In genomic region chr3:73766599-73767378, GRCh38 we compare ENCODE assay signal across 9 cellular contexts.
DNase-seq lines count a peak whose midpoint lies in the region; ATAC-seq and TF ChIP-seq lines count a peak whose summit lies in the region.
"Had no signal": no experiment of that assay in that cellular context is flagged by ENCODE, and none has a peak within 500 bp of the region (broad histone marks: within the 10 kb centered on the region; RNA-seq: fewer than 3 reads in every experiment).

No MANE protein-coding gene starts in this region.

- peaks cover 12% of the 10 kb centered on the region for H3K9me3 Mint-ChIP-seq in mesothelial cell of epicardium

- no peaks in the 10 kb centered on the region for H3K9me2 ChIP-seq in Loucy (replicated peaks; ENCODE audit: low read depth, low read length)

- no peaks in the 10 kb centered on the region for H4K20me1 ChIP-seq in Loucy (ENCODE audit: insufficient read depth, low read length, poor library complexity, severe bottlenecking)

- no peaks in the 10 kb centered on the region for H3K27me3 ChIP-seq in Loucy (ENCODE audit: insufficient read depth, low read length, poor library complexity, severe bottlenecking)
- H3K27me3 ChIP-seq in upper lobe of left lung = no peaks in the 10 kb centered on the region

- no peak for TF ChIP-seq POLR2A in upper lobe of left lung (IDR thresholded peaks at IDR 0.05)

- no peaks in the 10 kb centered on the region for H3F3A ChIP-seq in Loucy (ENCODE audit: low read depth)

- peak overlapping the region; percentile 72 for H3K4me2 ChIP-seq in Loucy (ENCODE audit: low read depth, low read length, poor library complexity, severe bottlenecking)

- 51 to 55% methylated on average over 7 of the region's 7 CpGs for WGBS in upper lobe of left lung, 2 donors

- TF ChIP-seq EP300 in upper lobe of left lung (IDR thresholded peaks at IDR 0.05) = no peak

- H3K4me1 ChIP-seq in Loucy (ENCODE audit: insufficient read depth, low read length, poor library complexity, severe bottlenecking) = peaks cover 9% of the 10 kb centered on the region
- no peaks in the 10 kb centered on the region for H3K4me1 ChIP-seq in upper lobe of left lung

- peaks cover 22% of the 10 kb centered on the region for H3K4me1 Mint-ChIP-seq in mesothelial cell of epicardium

- peak overlapping the region; percentile 67 for H3K4me3 ChIP-seq in Loucy (ENCODE audit: low read length, poor library complexity, severe bottlenecking)
- peak overlapping the region; percentile 64 for H3K4me3 ChIP-seq in coronary artery
- H3K4me3 ChIP-seq in upper lobe of left lung = peak overlapping the region in 2 of 4 donors; percentile 2 to 7

- no peak for TF ChIP-seq CTCF in Loucy (conservative IDR thresholded peaks at IDR 0.05; ENCODE audit: low read length)
- no peak for TF ChIP-seq CTCF in coronary artery (IDR thresholded peaks at IDR 0.05)
- no peak for TF ChIP-seq CTCF in mesothelial cell of epicardium (IDR thresholded peaks at IDR 0.05; ENCODE audit: unreplicated experiment)
- TF ChIP-seq CTCF in upper lobe of left lung (IDR thresholded peaks at IDR 0.05) = no peak

- H3K9ac ChIP-seq in Loucy (ENCODE audit: low read depth, low read length, poor library complexity, severe bottlenecking) = peak overlapping the region; percentile 19

- ATAC-seq in upper lobe of left lung (ENCODE audit: low FRiP score in 2 of 2) = peak; percentile 44 to 82
- ATAC-seq in GM19023 (IDR thresholded peaks at IDR 0.05; ENCODE audit: unreplicated experiment) = no peak

- H2AFZ ChIP-seq in Loucy (ENCODE audit: low read length) = peak overlapping the region; percentile 93

- no peaks in the 10 kb centered on the region for H3K79me2 ChIP-seq in Loucy (ENCODE audit: insufficient read depth, low read length)

- H3K27ac Mint-ChIP-seq in mesothelial cell of epicardium = peak overlapping the region; percentile 45

- DNase-seq in coronary artery (ENCODE audit: low spot score) (no peak), mesothelial cell of epicardium (ENCODE audit: low spot score in 2 of 2, unreplicated experiment in 2 of 2) (no peak), upper lobe of left lung (no peak), NCI-H2081 (lab: John Stamatoyannopoulos, UW) (no peak), SW 1271 (lab: John Stamatoyannopoulos, UW) (no peak), amygdala (lab: John Stamatoyannopoulos, UW) (no peak)
- DNase-seq: NCI-H187 had no signal

- no peak overlapping the region for H3K4me3 Mint-ChIP-seq in mesothelial cell of epicardium

- H3K36me3 ChIP-seq in Loucy (ENCODE audit: insufficient read depth, low read length) = no peaks in the 10 kb centered on the region
- H3K36me3 ChIP-seq in upper lobe of left lung = no peaks in the 10 kb centered on the region

- no peaks in the 10 kb centered on the region for H3K27me3 Mint-ChIP-seq in mesothelial cell of epicardium (ENCODE audit: low read depth)

- no peaks in the 10 kb centered on the region for H3K36me3 Mint-ChIP-seq in mesothelial cell of epicardium

- H3K27ac ChIP-seq in coronary artery (peak overlapping the region; percentile 70 to 84), upper lobe of left lung (peak overlapping the region; percentile 57 to 65 (median 59))

- no peaks in the 10 kb centered on the region for H3K9me3 ChIP-seq in Loucy (ENCODE audit: insufficient read depth, low read depth, low read length)
- H3K9me3 ChIP-seq in upper lobe of left lung = no peaks in the 10 kb centered on the region
